8 cellular contexts compared by ENCODE assay signal in the genomic region with DNA sequence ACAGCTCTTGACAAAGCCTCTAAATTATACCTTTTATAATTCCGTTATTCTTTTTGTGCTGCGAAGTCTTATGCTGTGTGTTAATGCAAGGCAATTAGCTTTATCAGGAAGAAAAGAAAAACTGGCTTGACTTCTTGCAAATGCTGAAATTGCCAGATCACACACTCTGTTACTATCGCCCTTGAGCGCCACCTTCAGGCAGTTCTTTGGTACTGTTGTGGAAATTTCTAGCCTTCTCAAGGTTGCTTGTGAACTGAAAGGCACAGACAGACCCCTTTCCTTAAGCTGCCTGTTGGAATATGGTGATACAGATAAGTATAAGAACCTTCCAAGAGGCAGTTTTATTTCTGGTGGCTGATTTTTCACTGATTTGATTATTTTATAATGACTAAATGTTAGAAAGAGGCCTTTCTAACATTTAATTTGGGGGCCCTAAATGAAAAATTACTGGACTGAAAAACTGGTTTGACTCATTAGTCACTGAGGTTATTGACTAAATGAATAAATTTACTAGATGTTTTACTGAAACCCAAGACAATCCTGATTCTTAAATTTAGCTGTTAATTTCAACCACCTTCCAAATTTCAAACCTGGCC.
DNase-seq lines count a peak whose midpoint lies in the region; ATAC-seq and FAIRE-seq lines count a peak whose summit lies in the region.

No MANE protein-coding gene starts in this region.

- no peaks in the 10 kb centered on the region for H3K27me3 Mint-ChIP-seq in activated CD8-positive, alpha-beta memory T cell treated with anti-CD3 and anti-CD28 coated beads, Interleukin-2, amount 10 ng/mL, durations not matched to agents 7 days and 5 days
- no peaks in the 10 kb centered on the region for H3K27me3 Mint-ChIP-seq in stimulated activated memory B cell treated with anti-CD40 and anti-IgM and Interleukin-4, amounts not matched to agents 10 μg/mL and 1 μg/mL and 100 μg/mL, for 72 hours

- DNase-seq in NCI-H1417 (lab: John Stamatoyannopoulos, UW) (peak; percentile 44 to 84 (median 83)), NCI-H1417 treated with DMSO at 0.1 percent for 48 hours (lab: John Stamatoyannopoulos, UW) (no peak), NOMO-1 treated with DMSO at 0.1 percent for 48 hours (lab: John Stamatoyannopoulos, UW; ENCODE audit: unreplicated experiment) (peak; percentile 67), mucosa of gallbladder (ENCODE audit: low spot score) (peak; percentile 60)
- DNase-seq in activated CD8-positive, alpha-beta memory T cell treated with anti-CD3 and anti-CD28 coated beads, Interleukin-2, amount 10 ng/mL, durations not matched to agents 7 days and 5 days = peak; percentile 89

- H3K27ac Mint-ChIP-seq in activated CD8-positive, alpha-beta memory T cell treated with anti-CD3 and anti-CD28 coated beads, Interleukin-2, amount 10 ng/mL, durations not matched to agents 7 days and 5 days = peak overlapping the region; percentile 96
- no peak overlapping the region for H3K27ac Mint-ChIP-seq in stimulated activated memory B cell treated with anti-CD40 and anti-IgM and Interleukin-4, amounts not matched to agents 10 μg/mL and 1 μg/mL and 100 μg/mL, for 72 hours

- H3K4me3 Mint-ChIP-seq in activated CD8-positive, alpha-beta memory T cell treated with anti-CD3 and anti-CD28 coated beads, Interleukin-2, amount 10 ng/mL, durations not matched to agents 7 days and 5 days = no peak overlapping the region
- H3K4me3 Mint-ChIP-seq in stimulated activated memory B cell treated with anti-CD40 and anti-IgM and Interleukin-4, amounts not matched to agents 10 μg/mL and 1 μg/mL and 100 μg/mL, for 72 hours = no peak overlapping the region

- CTCF ChIA-PET in activated CD8-positive, alpha-beta memory T cell treated with anti-CD3 and anti-CD28 coated beads, Interleukin-2, amount 10 ng/mL, durations not matched to agents 7 days and 5 days (lab: Charles Lee) = interaction anchor here (0.7 to 12.1 kb wide), 52 partner anchors 6 to 256 kb away, joined by 3 to 436 read pairs (median 5); a partner anchor contains a TSS

- peak; percentile 54 for ATAC-seq in HG03103 (IDR thresholded peaks at IDR 0.05; ENCODE audit: low read depth, unreplicated experiment)
- ATAC-seq in activated CD8-positive, alpha-beta memory T cell treated with anti-CD3 and anti-CD28 coated beads, Interleukin-2, amount 10 ng/mL, durations not matched to agents 7 days and 5 days = peak; percentile 45
- peak; percentile 72 for ATAC-seq in stimulated activated memory B cell treated with anti-CD40 and anti-IgM and Interleukin-4, amounts not matched to agents 10 μg/mL and 1 μg/mL and 100 μg/mL, for 72 hours

- peaks cover 88% of the 10 kb centered on the region for H3K4me1 Mint-ChIP-seq in activated CD8-positive, alpha-beta memory T cell treated with anti-CD3 and anti-CD28 coated beads, Interleukin-2, amount 10 ng/mL, durations not matched to agents 7 days and 5 days
- H3K4me1 Mint-ChIP-seq in stimulated activated memory B cell treated with anti-CD40 and anti-IgM and Interleukin-4, amounts not matched to agents 10 μg/mL and 1 μg/mL and 100 μg/mL, for 72 hours = no peaks in the 10 kb centered on the region

- H3K9me3 Mint-ChIP-seq in activated CD8-positive, alpha-beta memory T cell treated with anti-CD3 and anti-CD28 coated beads, Interleukin-2, amount 10 ng/mL, durations not matched to agents 7 days and 5 days (ENCODE audit: low read depth) = no peaks in the 10 kb centered on the region
- H3K9me3 Mint-ChIP-seq in stimulated activated memory B cell treated with anti-CD40 and anti-IgM and Interleukin-4, amounts not matched to agents 10 μg/mL and 1 μg/mL and 100 μg/mL, for 72 hours = no peaks in the 10 kb centered on the region

- peak; percentile 59 for FAIRE-seq in endometrium (lab: Jason Lieb, UNC)

- H3K36me3 Mint-ChIP-seq in activated CD8-positive, alpha-beta memory T cell treated with anti-CD3 and anti-CD28 coated beads, Interleukin-2, amount 10 ng/mL, durations not matched to agents 7 days and 5 days = peaks cover 3% of the 10 kb centered on the region
- no peaks in the 10 kb centered on the region for H3K36me3 Mint-ChIP-seq in stimulated activated memory B cell treated with anti-CD40 and anti-IgM and Interleukin-4, amounts not matched to agents 10 μg/mL and 1 μg/mL and 100 μg/mL, for 72 hours
